Comparison of ENCODE assay signal across 23 cellular contexts in genomic region chr14:53626771-53627170, GRCh38.
"Had no signal": no experiment of that assay in that cellular context is flagged by ENCODE, and none has a peak within 500 bp of the region (broad histone marks: within the 10 kb centered on the region; RNA-seq: fewer than 3 reads in every experiment).

No MANE protein-coding gene starts in this region.

- H3K4me3 ChIP-seq: MG63, SJSA1, SK-N-MC had no signal

- H3K27me3 ChIP-seq: MG63 had no signal

- H3K9me3 ChIP-seq: MG63, SJSA1 had no signal

- FAIRE-seq: RCC 7860 had no signal

- H3K4me1 ChIP-seq: SJSA1 had no signal

- DNase-seq: IMR-90, Karpas-422, KG1, MG63, NCI-H1092, NCI-H1105 treated with DMSO at 0.1 percent for 48 hours, NCI-H1417 treated with DMSO at 0.1 percent for 48 hours, NCI-H146, NCI-H1694 treated with DMSO at 0.1 percent for 48 hours, NCI-H2029, NCI-H2081 treated with DMSO at 0.1 percent for 48 hours, NCI-H2171, NCI-H226, NCI-H524 treated with DMSO at 0.1 percent for 48 hours, NCI-H69, NCI-H774, Right ventricle myocardium superior, RPMI8226, SIG-M5 had no signal

- H3K27ac ChIP-seq: HL-60, SJSA1, SK-N-MC had no signal

- H3K36me3 ChIP-seq: MG63, SJSA1 had no signal
